Comparison of ENCODE assay signal across 20 cellular contexts in genomic region chr18:23627964-23628363, GRCh38. TPM values are rescaled to one million over a fixed set of nuclear protein-coding genes. Genes with fewer than 3 reads are reported as not detected.
DNase-seq lines count a peak whose midpoint lies in the region; ATAC-seq, FAIRE-seq and TF ChIP-seq lines count a peak whose summit lies in the region.
"Had no signal": no experiment of that assay in that cellular context is flagged by ENCODE, and none has a peak within 500 bp of the region (broad histone marks: within the 10 kb centered on the region; RNA-seq: fewer than 3 reads in every experiment).

No MANE protein-coding gene starts in this region.

- no peak overlapping the region for H3K23ac ChIP-seq in IMR-90 (ENCODE audit: low read depth, low read length)
- H3K23ac ChIP-seq in mesenchymal stem cell (ENCODE audit: low read length in 2 of 2): no peak overlapping the region

- H3K14ac ChIP-seq in IMR-90 (replicated peaks; ENCODE audit: low read depth, low read length) (no peak overlapping the region; the same call in 1 of the 2 replicates), mesenchymal stem cell (ENCODE audit: low read length in 2 of 2) (no peak overlapping the region)

- H4K91ac ChIP-seq in IMR-90 (ENCODE audit: insufficient read depth, low read depth, low read length): peak overlapping the region; percentile 33; the same call in 1 of the 2 replicates
- no peak overlapping the region for H4K91ac ChIP-seq in mesenchymal stem cell (ENCODE audit: low read length)

- TF ChIP-seq EP300 in A549 (IDR thresholded peaks at IDR 0.05) (no peak), GM12878 (IDR thresholded peaks at IDR 0.05; ENCODE audit: borderline replicate concordance in 1 of 2, control insufficient read depth in 1 of 2, low read depth in 2 of 2, low read length in 2 of 2) (no peak)

- no peak overlapping the region for H4K5ac ChIP-seq in IMR-90 (ENCODE audit: low read depth, low read length)

- ATAC-seq in A549: no peak
- ATAC-seq in IMR-90 (ENCODE audit: low read depth): no peak
- ATAC-seq in GM12878: no peak
- ATAC-seq: CD8-positive, alpha-beta T cell had no signal

- peak overlapping the region; percentile 56; the same call in 1 of the 2 replicates for H2AK5ac ChIP-seq in IMR-90 (ENCODE audit: low read depth, low read length)
- H2AK5ac ChIP-seq in mesenchymal stem cell (ENCODE audit: low read length, severe bottlenecking): peak overlapping the region; percentile 90

- peaks cover 10% of the 10 kb centered on the region for H3K27me3 Mint-ChIP-seq in activated T-helper 1 cell treated with anti-CD3 and anti-CD28 coated beads, Interleukin-12 subunit alpha, Interleukin-12 subunit beta, Interleukin-2, Interleukin-4 antibody, amounts not matched to agents 30 ng/mL and 10 ng/mL and 1 ng/mL, durations not matched to agents 14 hours and 24 hours and 36 hours (ENCODE audit: insufficient read depth)
- no peaks in the 10 kb centered on the region for H3K27me3 Mint-ChIP-seq in activated naive CD8-positive, alpha-beta T cell treated with anti-CD3 and anti-CD28 coated beads for 36 hours

- RAD21 ChIA-PET in GM12878 (lab: Charles Lee; ENCODE audit: unreplicated experiment): interaction anchor here (1.5 to 9.7 kb wide), 5 partner anchors 10 to 81 kb away, joined by 3 to 148 read pairs (median 4); no protein-coding TSS in a partner anchor

- H3K36me3 Mint-ChIP-seq in activated T-helper 1 cell treated with anti-CD3 and anti-CD28 coated beads, Interleukin-12 subunit alpha, Interleukin-12 subunit beta, Interleukin-2, Interleukin-4 antibody, amounts not matched to agents 30 ng/mL and 10 ng/mL and 1 ng/mL, durations not matched to agents 14 hours and 24 hours and 36 hours (ENCODE audit: low read depth): no peaks in the 10 kb centered on the region
- H3K36me3 Mint-ChIP-seq in activated naive CD8-positive, alpha-beta T cell treated with anti-CD3 and anti-CD28 coated beads for 36 hours: no peaks in the 10 kb centered on the region
- H3K36me3 Mint-ChIP-seq: CD8-positive, alpha-beta T cell had no signal

- SMC1A ChIA-PET in GM12878 (lab: Charles Lee; ENCODE audit: uncharacterized antibody, unreplicated experiment): interaction anchor here (0.9 to 12.4 kb wide), 14 partner anchors 10 to 488 kb away, joined by 3 to 167 read pairs (median 4); no protein-coding TSS in a partner anchor

- no TSS peak for BruUV-seq in IMR-90 (replicated peaks; lab: Mats Ljungman, UMichigan)
- BruUV-seq in GM12878 (replicated peaks; lab: Mats Ljungman, UMichigan): no TSS peak

- H4K20me1 ChIP-seq in IMR-90 (ENCODE audit: insufficient read depth, low read length) (no peaks in the 10 kb centered on the region), GM12878 (ENCODE audit: control insufficient read depth, insufficient read depth) (no peaks in the 10 kb centered on the region)
- H4K20me1 ChIP-seq: BLaER1 had no signal

- dilution Hi-C loops in IMR-90 (cut with HindIII; ENCODE audit: low sequenced_read_pairs, unreplicated experiment): no loop called here

- H3K4me2 ChIP-seq in A549: peak overlapping the region; percentile 71
- H3K4me2 ChIP-seq in IMR-90 (ENCODE audit: low read depth, low read length): no peak overlapping the region
- no peak overlapping the region for H3K4me2 ChIP-seq in GM12878 (ENCODE audit: control insufficient read depth, insufficient read depth)
- no peak overlapping the region for H3K4me2 ChIP-seq in mesenchymal stem cell (ENCODE audit: low read length, poor library complexity, severe bottlenecking)
- H3K4me2 ChIP-seq: BLaER1 had no signal

- CTCF ChIA-PET in A549 (lab: Yijun Ruan, JAX): interaction anchor here (0.5 to 6.7 kb wide), 4 partner anchors 34 to 184 kb away, joined by 3 to 74 read pairs (median 4); no protein-coding TSS in a partner anchor
- CTCF ChIA-PET in IMR-90 (lab: Yijun Ruan, JAX): interaction anchor here (0.5 to 1.2 kb wide), 2 partner anchors 11 to 13 kb away, joined by 3 to 4 read pairs; no protein-coding TSS in a partner anchor
- CTCF ChIA-PET in GM12878 (lab: Yijun Ruan, JAX): interaction anchor here (0.7 to 13.7 kb wide), 14 partner anchors 10 to 338 kb away, joined by 3 to 233 read pairs (median 4); no protein-coding TSS in a partner anchor

- TF ChIP-seq RAD21 in A549 (conservative IDR thresholded peaks at IDR 0.05 in 1 of 2, IDR thresholded peaks at IDR 0.05 in 1 of 2) (no peak), IMR-90 (IDR thresholded peaks at IDR 0.05; ENCODE audit: low read length) (no peak), GM12878 (IDR thresholded peaks at IDR 0.05; ENCODE audit: insufficient read depth, low read depth, low read length) (no peak)

- H2BK15ac ChIP-seq in IMR-90 (ENCODE audit: low read depth, low read length): peak overlapping the region; percentile 78; the same call in 2 of the 3 replicates
- no peak overlapping the region for H2BK15ac ChIP-seq in mesenchymal stem cell (ENCODE audit: low read depth, poor library complexity, severe bottlenecking)

- H3K27ac ChIP-seq in A549 (peak overlapping the region; percentile 65 to 86), IMR-90 (ENCODE audit: insufficient read depth, low read length) (no peak overlapping the region), GM12878 (ENCODE audit: control insufficient read depth, insufficient read depth) (no peak overlapping the region), mesenchymal stem cell (ENCODE audit: low read length, poor library complexity, severe bottlenecking) (no peak overlapping the region)
- H3K27ac ChIP-seq: BLaER1 had no signal

- peaks cover 66% of the 10 kb centered on the region for H3K4me1 ChIP-seq in A549
- peaks cover 8% of the 10 kb centered on the region for H3K4me1 ChIP-seq in IMR-90 (ENCODE audit: control insufficient read depth, insufficient read depth, low read length)
- H3K4me1 ChIP-seq in GM12878 (ENCODE audit: control insufficient read depth, insufficient read depth, low read length): no peaks in the 10 kb centered on the region
- H3K4me1 ChIP-seq in mesenchymal stem cell (ENCODE audit: control insufficient read depth, insufficient read depth, low read depth, low read length): peaks cover 13% of the 10 kb centered on the region
- H3K4me1 ChIP-seq: BLaER1, HAP-1 had no signal

- H2BK5ac ChIP-seq in IMR-90 (ENCODE audit: low read depth, low read length, poor library complexity, severe bottlenecking) (peak overlapping the region; percentile 34), mesenchymal stem cell (ENCODE audit: low read depth, low read length, poor library complexity, severe bottlenecking) (no peak overlapping the region)

- H3K4me3 ChIP-seq in A549: no peak overlapping the region
- no peak overlapping the region for H3K4me3 ChIP-seq in IMR-90 (ENCODE audit: insufficient read depth, low read depth, low read length)
- no peak overlapping the region for H3K4me3 ChIP-seq in GM12878
- no peak overlapping the region for H3K4me3 ChIP-seq in mesenchymal stem cell (ENCODE audit: insufficient read depth in 1 of 2, low read depth in 1 of 2, low read length in 2 of 2)
- H3K4me3 ChIP-seq: BLaER1, GM23248, HAP-1 had no signal

- H2AFZ ChIP-seq in IMR-90 (replicated peaks; ENCODE audit: low read length, poor library complexity): no peak overlapping the region
- H2AFZ ChIP-seq in GM12878 (ENCODE audit: control insufficient read depth, low read depth, low read length): no peak overlapping the region
- no peak overlapping the region for H2AFZ ChIP-seq in mesenchymal stem cell (ENCODE audit: low read depth, low read length)
- H2AFZ ChIP-seq: GM23248 had no signal

- H3K4me1 Mint-ChIP-seq in activated T-helper 1 cell treated with anti-CD3 and anti-CD28 coated beads, Interleukin-12 subunit alpha, Interleukin-12 subunit beta, Interleukin-2, Interleukin-4 antibody, amounts not matched to agents 30 ng/mL and 10 ng/mL and 1 ng/mL, durations not matched to agents 14 hours and 24 hours and 36 hours (ENCODE audit: low read depth): peaks cover 6% of the 10 kb centered on the region
- peaks cover 8% of the 10 kb centered on the region for H3K4me1 Mint-ChIP-seq in activated naive CD8-positive, alpha-beta T cell treated with anti-CD3 and anti-CD28 coated beads for 36 hours

- peaks cover 10% of the 10 kb centered on the region for H3K9me1 ChIP-seq in IMR-90 (ENCODE audit: insufficient read depth, low read length)

- H2BK20ac ChIP-seq in IMR-90 (ENCODE audit: low read depth, low read length): peak overlapping the region; percentile 82

- no peak for FAIRE-seq in A549 (lab: Jason Lieb, UNC)
- FAIRE-seq in GM12878 (lab: Jason Lieb, UNC): no peak
- FAIRE-seq: D721Med, GM12892, GM18507 had no signal

- no peak overlapping the region for H2AK9ac ChIP-seq in IMR-90 (replicated peaks; ENCODE audit: low read depth, low read length, poor library complexity)

- no peaks in the 10 kb centered on the region for H3K9me3 Mint-ChIP-seq in activated T-helper 1 cell treated with anti-CD3 and anti-CD28 coated beads, Interleukin-12 subunit alpha, Interleukin-12 subunit beta, Interleukin-2, Interleukin-4 antibody, amounts not matched to agents 30 ng/mL and 10 ng/mL and 1 ng/mL, durations not matched to agents 14 hours and 24 hours and 36 hours
- no peaks in the 10 kb centered on the region for H3K9me3 Mint-ChIP-seq in activated naive CD8-positive, alpha-beta T cell treated with anti-CD3 and anti-CD28 coated beads for 36 hours
- H3K9me3 Mint-ChIP-seq: CD8-positive, alpha-beta T cell had no signal

- no peak overlapping the region for H3K56ac ChIP-seq in IMR-90 (ENCODE audit: extremely low read depth, insufficient read depth, low read length)

- in situ Hi-C loops in IMR-90 (cut with MboI; ENCODE audit: low sequenced_read_pairs) (loop anchor here (5.0 to 10.0 kb wide), 2 partner anchors 74 to 487 kb away; no protein-coding TSS in a partner anchor), GM12878 (cut with MboI) (loop anchor here (5.0 to 10.0 kb wide), 2 partner anchors 74 to 497 kb away; no protein-coding TSS in a partner anchor)

- H3K18ac ChIP-seq in IMR-90 (ENCODE audit: low read depth, low read length) (peak overlapping the region; percentile 11; the same call in 1 of the 2 replicates), mesenchymal stem cell (ENCODE audit: low read depth in 1 of 2, low read length in 2 of 2) (no peak overlapping the region)

- H3K27ac Mint-ChIP-seq in activated T-helper 1 cell treated with anti-CD3 and anti-CD28 coated beads, Interleukin-12 subunit alpha, Interleukin-12 subunit beta, Interleukin-2, Interleukin-4 antibody, amounts not matched to agents 30 ng/mL and 10 ng/mL and 1 ng/mL, durations not matched to agents 14 hours and 24 hours and 36 hours: no peak overlapping the region
- no peak overlapping the region for H3K27ac Mint-ChIP-seq in activated naive CD8-positive, alpha-beta T cell treated with anti-CD3 and anti-CD28 coated beads for 36 hours
- H3K27ac Mint-ChIP-seq: CD8-positive, alpha-beta T cell had no signal

- H3K79me1 ChIP-seq in IMR-90 (ENCODE audit: low read depth in 1 of 2, low read length in 2 of 2) (no peaks in the 10 kb centered on the region), mesenchymal stem cell (replicated peaks; ENCODE audit: low read length, poor library complexity, severe bottlenecking) (no peaks in the 10 kb centered on the region)

- intact Hi-C loops in IMR-90 (cut with micrococcal nuclease): loop anchor here (10.0 kb wide), 1 partner anchor 387 kb away; the partner anchor contains the start of gene TTC39C
- intact Hi-C loops in GM12878 (cut with micrococcal nuclease; ENCODE audit: unreplicated experiment): loop anchor here (2.0 to 10.0 kb wide), 2 partner anchors 55 to 387 kb away; partner anchors contain the start of gene TTC39C
- intact Hi-C loops in activated T-helper 1 cell treated with anti-CD3 and anti-CD28 coated beads, Interleukin-12 subunit alpha, Interleukin-12 subunit beta, Interleukin-2, Interleukin-4 antibody, amounts not matched to agents 30 ng/mL and 10 ng/mL and 1 ng/mL, durations not matched to agents 14 hours and 24 hours and 36 hours (cut with micrococcal nuclease): no loop called here

- H4K8ac ChIP-seq in IMR-90 (ENCODE audit: low read depth in 2 of 2, low read length in 2 of 2) (0 out of 4 replicates have a peak overlapping the region, but pooled peaks of 1 of the 2 experiments have one; percentile 53), mesenchymal stem cell (ENCODE audit: low read length) (no peak overlapping the region)

- POLR2A ChIA-PET in A549 (lab: Yijun Ruan, JAX) (interaction anchor here (0.5 to 1.0 kb wide), 3 partner anchors 75 to 111 kb away, joined by 3 read pairs; no protein-coding TSS in a partner anchor), IMR-90 (lab: Charles Lee; ENCODE audit: unreplicated experiment) (no interaction called here), GM12878 (lab: Charles Lee) (interaction anchor here (1.4 to 3.6 kb wide), 2 partner anchors 10 kb away, joined by 6 to 24 read pairs; no protein-coding TSS in a partner anchor)

- DNase-seq in A549 (ENCODE audit: low read depth in 1 of 2, low spot score in 1 of 2) (no peak), IMR-90 (no peak), GM12878 (ENCODE audit: low read depth, low spot score) (no peak), mesenchymal stem cell (no peak), OCI-M1 (lab: John Stamatoyannopoulos, UW) (no peak), activated gamma-delta T cell (lab: John Stamatoyannopoulos, UW) (no peak)
- no peak for DNase-seq in activated T-helper 1 cell treated with anti-CD3 and anti-CD28 coated beads, Interleukin-12 subunit alpha, Interleukin-12 subunit beta, Interleukin-2, Interleukin-4 antibody, amounts not matched to agents 30 ng/mL and 10 ng/mL and 1 ng/mL, durations not matched to agents 14 hours and 24 hours and 36 hours (ENCODE audit: low spot score)
- DNase-seq in activated naive CD8-positive, alpha-beta T cell treated with anti-CD3 and anti-CD28 coated beads for 36 hours: no peak
- DNase-seq: CD8-positive, alpha-beta T cell; KG1; NCI-H1436; NCI-H1930; NCI-H524 treated with DMSO at 0.1 percent for 48 hours; SHP77 treated with DMSO at 0.1 percent for 48 hours had no signal

- H3K36me3 ChIP-seq in IMR-90 (ENCODE audit: control insufficient read depth, insufficient read depth, low read length) (no peaks in the 10 kb centered on the region), GM12878 (ENCODE audit: control insufficient read depth in 2 of 2, insufficient read depth in 2 of 2, low read length in 1 of 2) (no peaks in the 10 kb centered on the region), mesenchymal stem cell (ENCODE audit: control insufficient read depth in 1 of 2, insufficient read depth in 2 of 2, low read depth in 1 of 2, low read length in 2 of 2) (peaks cover 0 to 36% of the 10 kb centered on the region in 2 experiments)
- H3K36me3 ChIP-seq: BLaER1, HAP-1 had no signal

- no peak for TF ChIP-seq POLR2A in A549 (IDR thresholded peaks at IDR 0.05; ENCODE audit: low read length)
- TF ChIP-seq POLR2A in IMR-90 (IDR thresholded peaks at IDR 0.05; ENCODE audit: low read depth, low read length): no peak
- TF ChIP-seq POLR2A in GM12878 (IDR thresholded peaks at IDR 0.05; ENCODE audit: low read depth, low read length): no peak

- peaks cover 2% of the 10 kb centered on the region; the same call in 1 of the 2 replicates for H3K27me3 ChIP-seq in IMR-90 (ENCODE audit: control insufficient read depth, insufficient read depth, low read length)
- H3K27me3 ChIP-seq in GM12878 (replicated peaks in 1 of 2; ENCODE audit: control insufficient read depth in 2 of 2, insufficient read depth in 2 of 2, low read length in 1 of 2): no peaks in the 10 kb centered on the region
- no peaks in the 10 kb centered on the region for H3K27me3 ChIP-seq in mesenchymal stem cell (ENCODE audit: control insufficient read depth in 1 of 2, insufficient read depth in 1 of 2, low read length in 2 of 2)
- H3K27me3 ChIP-seq: BLaER1 had no signal

- H2BK120ac ChIP-seq in IMR-90 (ENCODE audit: low read depth, low read length) (peak overlapping the region; percentile 72), mesenchymal stem cell (ENCODE audit: low read depth, low read length) (no peak overlapping the region)

- no peaks in the 10 kb centered on the region for H3K79me2 ChIP-seq in GM12878 (ENCODE audit: control insufficient read depth, insufficient read depth, low read length)

- TF ChIP-seq CTCF in A549 (IDR thresholded peaks at IDR 0.05) (no peak), IMR-90 (conservative IDR thresholded peaks at IDR 0.05; ENCODE audit: low read depth, low read length) (no peak), GM12878 (IDR thresholded peaks at IDR 0.05 in 2 of 3, conservative IDR thresholded peaks at IDR 0.05 in 1 of 3; ENCODE audit: control insufficient read depth in 2 of 3, extremely low read depth in 1 of 3, insufficient read depth in 1 of 3, low read depth in 3 of 3, low read length in 3 of 3) (no peak)

- H3K4ac ChIP-seq in IMR-90 (ENCODE audit: low read depth, low read length) (peak overlapping the region; percentile 33; the same call in 1 of the 2 replicates), mesenchymal stem cell (ENCODE audit: low read depth in 1 of 2, low read length in 2 of 2) (no peak overlapping the region)

- H3K9me3 ChIP-seq in A549: no peaks in the 10 kb centered on the region
- H3K9me3 ChIP-seq in IMR-90 (ENCODE audit: control insufficient read depth, insufficient read depth, low read length): no peaks in the 10 kb centered on the region
- no peaks in the 10 kb centered on the region for H3K9me3 ChIP-seq in GM12878 (replicated peaks; ENCODE audit: control insufficient read depth, insufficient read depth, low read length)
- no peaks in the 10 kb centered on the region for H3K9me3 ChIP-seq in mesenchymal stem cell (ENCODE audit: control insufficient read depth, low read length)
- H3K9me3 ChIP-seq: BLaER1, HAP-1 had no signal

- no peak overlapping the region for H3K4me3 Mint-ChIP-seq in activated T-helper 1 cell treated with anti-CD3 and anti-CD28 coated beads, Interleukin-12 subunit alpha, Interleukin-12 subunit beta, Interleukin-2, Interleukin-4 antibody, amounts not matched to agents 30 ng/mL and 10 ng/mL and 1 ng/mL, durations not matched to agents 14 hours and 24 hours and 36 hours
- H3K4me3 Mint-ChIP-seq in activated naive CD8-positive, alpha-beta T cell treated with anti-CD3 and anti-CD28 coated beads for 36 hours: no peak overlapping the region
- H3K4me3 Mint-ChIP-seq: CD8-positive, alpha-beta T cell had no signal

- H3K9ac ChIP-seq in IMR-90 (ENCODE audit: low read depth, low read length): no peak overlapping the region
- no peak overlapping the region for H3K9ac ChIP-seq in GM12878 (ENCODE audit: control insufficient read depth, insufficient read depth, low read length)
- H3K9ac ChIP-seq in mesenchymal stem cell (ENCODE audit: low read length): no peak overlapping the region
- H3K9ac ChIP-seq: BLaER1, GM23248 had no signal

- H2BK12ac ChIP-seq in mesenchymal stem cell (ENCODE audit: low read length in 2 of 2): no peak overlapping the region

RNA-seq across cellular contexts. Expression of gene ANKRD29, which starts 34.7 kb away (rescaled TPM):
- polyA plus RNA-seq in A549 (2011; rRNA removed) (25.2 and 25.4 TPM in 2 replicates), A549 (2017; fragmentation: RNase III; extraction: RNeasy Plus Mini Kit Qiagen cat#74134 plus additional on column Dnase treatment) (12.4 to 17.4 TPM (median 17.2 TPM) in 3 replicates), IMR-90 (2012; rRNA removed) (0.07 and 0.31 TPM in 2 replicates), GM12878 (2011; rRNA removed) (9.2 and 15.1 TPM in 2 replicates), GM12878 (2014; fragmentation: Illumina TruSeq; extraction: Trizol) (2.4 and 3.5 TPM in 2 replicates), GM12878 (2014; fragmentation: Nextera tagmentation; extraction: Ambion mirVana) (under 1 TPM; 0.53 to 0.62 TPM), GM12878 (2014; rRNA removed) (1.2 and 2.5 TPM in 2 replicates), GM12878 (2016; fragmentation: Nextera tagmentation; extraction: Ambion mirVana) (1 to 10 TPM; 1.6 TPM)
- polyA plus RNA-seq in A549 (2012; cell fraction: cytosol; rRNA removed): 10.5 and 12.3 TPM in 2 replicates
- polyA plus RNA-seq in A549 (2012; cell fraction: nucleus; rRNA removed): 13.5 and 15.5 TPM in 2 replicates
- polyA minus RNA-seq in A549 (2011; rRNA and poly(A)+ RNA removed): 13.2 and 17.2 TPM in 2 replicates
- total RNA-seq in IMR-90 (2012; rRNA removed) (under 0.01 and 0.18 TPM in 2 replicates), GM12878 (2014; rRNA removed) (0.98 and 1.3 TPM in 2 replicates), GM12878 (2014; rRNA removed; fragmentation: Illumina TruSeq; extraction: Trizol) (1.6 TPM in 2 replicates), GM12878 (2021) (1.4 and 1.7 TPM in 2 replicates)
- polyA plus RNA-seq in IMR-90 (2012; cell fraction: cytosol; rRNA removed): 0.01 and 0.10 TPM in 2 replicates
- 0.36 and 0.66 TPM in 2 replicates for polyA plus RNA-seq in IMR-90 (2012; cell fraction: nucleus; rRNA removed; ENCODE audit: low replicate concordance)
- 1.8 and 2.9 TPM in 2 replicates for total RNA-seq in GM12878 (2013; cell fraction: nucleolus; rRNA removed)
- polyA plus RNA-seq in GM12878 (2011; ENCODE audit: low read depth): 0.18 TPM
- polyA plus RNA-seq in GM12878 (2011; cell fraction: cytosol; rRNA removed): 4.4 and 6.0 TPM in 2 replicates
- 4.7 and 5.0 TPM in 2 replicates for polyA plus RNA-seq in GM12878 (2011; cell fraction: nucleus; rRNA removed)
- polyA plus RNA-seq in GM12878 (2012): 0.32 and 0.37 TPM in 2 replicates
- polyA minus RNA-seq in GM12878 (2011; rRNA and poly(A)+ RNA removed): 3.4 and 4.3 TPM in 2 replicates
- polyA minus RNA-seq in GM12878 (2011; cell fraction: cytosol; rRNA and poly(A)+ RNA removed): 3.2 and 4.4 TPM in 2 replicates
- 3.1 and 6.1 TPM in 2 replicates for polyA minus RNA-seq in GM12878 (2011; cell fraction: nucleus; rRNA and poly(A)+ RNA removed)
- 0.11 TPM for polyA plus RNA-seq in mesenchymal stem cell (2013, experiment 1 of 2)
- polyA plus RNA-seq in mesenchymal stem cell (2013, experiment 2 of 2): 0.07 TPM
- total RNA-seq in activated T-helper 1 cell treated with anti-CD3 and anti-CD28 coated beads, Interleukin-12 subunit alpha, Interleukin-12 subunit beta, Interleukin-2, Interleukin-4 antibody, amounts not matched to agents 30 ng/mL and 10 ng/mL and 1 ng/mL, durations not matched to agents 14 hours and 24 hours and 36 hours: not detected in 2 replicates
- not detected for total RNA-seq in activated naive CD8-positive, alpha-beta T cell treated with anti-CD3 and anti-CD28 coated beads for 36 hours
- total RNA-seq: CD8-positive, alpha-beta T cell had no signal

RNA-seq across cellular contexts. Expression of gene NPC1, which starts 41.7 kb away (rescaled TPM):
- polyA plus RNA-seq in A549 (2011; rRNA removed) (42.5 and 45.0 TPM in 2 replicates), A549 (2017; fragmentation: RNase III; extraction: RNeasy Plus Mini Kit Qiagen cat#74134 plus additional on column Dnase treatment) (56.9 to 69.2 TPM (median 61.4 TPM) in 3 replicates), IMR-90 (2012; rRNA removed) (7.5 and 8.0 TPM in 2 replicates), GM12878 (2011; rRNA removed) (38.3 and 45.2 TPM in 2 replicates), GM12878 (2014; fragmentation: Illumina TruSeq; extraction: Trizol) (17.4 and 21.1 TPM in 2 replicates), GM12878 (2014; fragmentation: Nextera tagmentation; extraction: Ambion mirVana) (10 to 100 TPM; 10.1 to 11.0 TPM), GM12878 (2014; rRNA removed) (15.8 and 19.0 TPM in 2 replicates), GM12878 (2016; fragmentation: Nextera tagmentation; extraction: Ambion mirVana) (10 to 100 TPM; 20.6 to 24.4 TPM)
- 31.4 and 37.2 TPM in 2 replicates for polyA plus RNA-seq in A549 (2012; cell fraction: cytosol; rRNA removed)
- 106 and 115 TPM in 2 replicates for polyA plus RNA-seq in A549 (2012; cell fraction: nucleus; rRNA removed)
- 121 and 124 TPM in 2 replicates for polyA minus RNA-seq in A549 (2011; rRNA and poly(A)+ RNA removed)
- total RNA-seq in IMR-90 (2012; rRNA removed) (4.7 and 7.9 TPM in 2 replicates), GM12878 (2014; rRNA removed) (18.9 and 24.0 TPM in 2 replicates), GM12878 (2014; rRNA removed; fragmentation: Illumina TruSeq; extraction: Trizol) (19.9 and 21.1 TPM in 2 replicates), GM12878 (2021) (22.9 and 25.5 TPM in 2 replicates)
- polyA plus RNA-seq in IMR-90 (2012; cell fraction: cytosol; rRNA removed): 5.0 and 6.5 TPM in 2 replicates
- polyA plus RNA-seq in IMR-90 (2012; cell fraction: nucleus; rRNA removed; ENCODE audit: low replicate concordance): 8.7 and 12.4 TPM in 2 replicates
- 177 TPM in 2 replicates for total RNA-seq in GM12878 (2013; cell fraction: nucleolus; rRNA removed)
- polyA plus RNA-seq in GM12878 (2011; ENCODE audit: low read depth): 8.6 TPM
- polyA plus RNA-seq in GM12878 (2011; cell fraction: cytosol; rRNA removed): 52.8 and 53.1 TPM in 2 replicates
- 114 and 152 TPM in 2 replicates for polyA plus RNA-seq in GM12878 (2011; cell fraction: nucleus; rRNA removed)
- 12.9 and 20.2 TPM in 2 replicates for polyA plus RNA-seq in GM12878 (2012)
- 106 and 135 TPM in 2 replicates for polyA minus RNA-seq in GM12878 (2011; rRNA and poly(A)+ RNA removed)
- 26.2 and 31.5 TPM in 2 replicates for polyA minus RNA-seq in GM12878 (2011; cell fraction: cytosol; rRNA and poly(A)+ RNA removed)
- polyA minus RNA-seq in GM12878 (2011; cell fraction: nucleus; rRNA and poly(A)+ RNA removed): 98.8 and 143 TPM in 2 replicates
- polyA plus RNA-seq in mesenchymal stem cell (2013, experiment 1 of 2): 65.6 TPM
- 62.1 TPM for polyA plus RNA-seq in mesenchymal stem cell (2013, experiment 2 of 2)
- 30.1 and 30.2 TPM in 2 replicates for total RNA-seq in activated T-helper 1 cell treated with anti-CD3 and anti-CD28 coated beads, Interleukin-12 subunit alpha, Interleukin-12 subunit beta, Interleukin-2, Interleukin-4 antibody, amounts not matched to agents 30 ng/mL and 10 ng/mL and 1 ng/mL, durations not matched to agents 14 hours and 24 hours and 36 hours
- 10 to 100 TPM; 19.7 to 22.3 TPM for total RNA-seq in activated naive CD8-positive, alpha-beta T cell treated with anti-CD3 and anti-CD28 coated beads for 36 hours

Comparison
In these comparisons a context has a peak if more than half of its experiments do, and no peak if none do; other contexts are left out.
1. H3K27ac ChIP-seq: peak in A549 (2 of 2); none in IMR-90 (single experiment), GM12878 (single experiment) and mesenchymal stem cell (single experiment).